ENCODE assay signal across 22 cellular contexts in genomic region chr5:108484035-108484434, GRCh38.
DNase-seq lines count a peak whose midpoint lies in the region; ATAC-seq, FAIRE-seq and TF ChIP-seq lines count a peak whose summit lies in the region.
"Had no signal": no experiment of that assay in that cellular context is flagged by ENCODE, and none has a peak within 500 bp of the region (broad histone marks: within the 10 kb centered on the region; RNA-seq: fewer than 3 reads in every experiment).

No MANE protein-coding gene starts in this region.

- H3K9me1 ChIP-seq in K562 (ENCODE audit: control insufficient read depth, insufficient read depth, low read length) = no peaks in the 10 kb centered on the region

- H2AFZ ChIP-seq in K562 (ENCODE audit: low read depth, low read length) (no peak overlapping the region), trophoblast cell (ENCODE audit: insufficient read depth, low read length, poor library complexity) (no peak overlapping the region)

- H3K4me3 ChIP-seq in BLaER1 = no peak overlapping the region
- no peak overlapping the region for H3K4me3 ChIP-seq in K562
- no peak overlapping the region for H3K4me3 ChIP-seq in trophoblast cell (ENCODE audit: low read depth, low read length)
- H3K4me3 ChIP-seq: BLaER1 treated with 17β-estradiol and CSF1 and Interleukin-3, amounts not matched to agents 10 nM and 100 nM had no signal

- peaks cover 4% of the 10 kb centered on the region for H3K79me1 ChIP-seq in trophoblast cell (ENCODE audit: low read length)

- H4K12ac ChIP-seq in trophoblast cell (ENCODE audit: low read depth, low read length) = no peak overlapping the region

- no peak for FAIRE-seq in K562 (lab: Jason Lieb, UNC)
- FAIRE-seq: A204.1, D721Med, GM12891, GM18507 had no signal

- intact Hi-C loops in K562 (cut with micrococcal nuclease) = no loop called here

- POLR2A ChIA-PET in K562 (lab: Yijun Ruan, JAX) (no interaction called here), T-cell (lab: Charles Lee) (no interaction called here)

- no peak overlapping the region for H2AK5ac ChIP-seq in trophoblast cell (ENCODE audit: low read length)

- no peak overlapping the region for H4K91ac ChIP-seq in trophoblast cell (ENCODE audit: low read depth, low read length)

- H3K9me3 ChIP-seq in BLaER1 = no peaks in the 10 kb centered on the region
- no peaks in the 10 kb centered on the region for H3K9me3 ChIP-seq in K562 (replicated peaks; ENCODE audit: control insufficient read depth, insufficient read depth, low read depth, low read length)
- H3K9me3 ChIP-seq in trophoblast cell (ENCODE audit: insufficient read depth, low read depth, low read length) = peaks cover 2% of the 10 kb centered on the region
- H3K9me3 ChIP-seq: BE2C had no signal

- H3K4me1 Mint-ChIP-seq in T-cell = no peaks in the 10 kb centered on the region

- no peaks in the 10 kb centered on the region for H4K20me1 ChIP-seq in BLaER1
- H4K20me1 ChIP-seq in K562 (replicated peaks; ENCODE audit: control insufficient read depth, insufficient read depth, low read length) = no peaks in the 10 kb centered on the region
- H4K20me1 ChIP-seq: BLaER1 treated with 17β-estradiol and CSF1 and Interleukin-3, amounts not matched to agents 10 nM and 100 nM had no signal

- H2BK12ac ChIP-seq in trophoblast cell (ENCODE audit: low read length) = no peak overlapping the region

- H3K27ac Mint-ChIP-seq in T-cell = no peak overlapping the region
- H3K27ac Mint-ChIP-seq: CD4-positive, alpha-beta T cell; CD8-positive, alpha-beta T cell had no signal

- no peak overlapping the region for H3K27ac ChIP-seq in BLaER1
- H3K27ac ChIP-seq in K562 (ENCODE audit: extremely low read depth, low read depth, low read length) = no peak overlapping the region
- no peak overlapping the region for H3K27ac ChIP-seq in trophoblast cell (ENCODE audit: low read depth, low read length)
- H3K27ac ChIP-seq: BLaER1 treated with 17β-estradiol and CSF1 and Interleukin-3, amounts not matched to agents 10 nM and 100 nM; C4-2B had no signal

- no peaks in the 10 kb centered on the region for H3K36me3 ChIP-seq in BLaER1
- no peaks in the 10 kb centered on the region for H3K36me3 ChIP-seq in K562 (ENCODE audit: control insufficient read depth, insufficient read depth, low read length)
- no peaks in the 10 kb centered on the region for H3K36me3 ChIP-seq in trophoblast cell (ENCODE audit: control insufficient read depth in 1 of 2, insufficient read depth in 2 of 2, low read length in 2 of 2)
- H3K36me3 ChIP-seq: BE2C; BLaER1 treated with 17β-estradiol and CSF1 and Interleukin-3, amounts not matched to agents 10 nM and 100 nM had no signal

- no peak overlapping the region for H3K4ac ChIP-seq in trophoblast cell (ENCODE audit: low read depth, low read length)

- H3K4me3 Mint-ChIP-seq in T-cell = no peak overlapping the region
- H3K4me3 Mint-ChIP-seq: CD4-positive, alpha-beta T cell; CD8-positive, alpha-beta T cell had no signal

- H3K79me2 ChIP-seq in K562 (ENCODE audit: control insufficient read depth, insufficient read depth, low read length) (no peaks in the 10 kb centered on the region), trophoblast cell (ENCODE audit: control insufficient read depth, insufficient read depth, low read length, poor library complexity) (no peaks in the 10 kb centered on the region)

- CTCF ChIA-PET in K562 (lab: Yijun Ruan, JAX; ENCODE audit: low intra/inter-chr PET ratio) (no interaction called here), T-cell (lab: Charles Lee) (no interaction called here)

- TF ChIP-seq EP300 in K562 (IDR thresholded peaks at IDR 0.05; ENCODE audit: low read length) = no peak

- no peak for TF ChIP-seq RAD21 in K562 (CRISPR knock-in tag; conservative IDR thresholded peaks at IDR 0.05 in 1 of 2, IDR thresholded peaks at IDR 0.05 in 1 of 2)

- H3K9ac ChIP-seq in BLaER1 (no peak overlapping the region), K562 (ENCODE audit: insufficient read depth in 1 of 2, low read depth in 2 of 2, low read length in 2 of 2) (no peak overlapping the region), trophoblast cell (ENCODE audit: low read length) (no peak overlapping the region)
- H3K9ac ChIP-seq: BLaER1 treated with 17β-estradiol and CSF1 and Interleukin-3, amounts not matched to agents 10 nM and 100 nM had no signal

- H3K27me3 ChIP-seq in BLaER1 (no peaks in the 10 kb centered on the region), K562 (ENCODE audit: control insufficient read depth in 2 of 2, insufficient read depth in 2 of 2, low read length in 2 of 2) (no peaks in the 10 kb centered on the region; a peak in 1 of 5 replicates), trophoblast cell (ENCODE audit: insufficient read depth, low read length) (no peaks in the 10 kb centered on the region)
- H3K27me3 ChIP-seq: BE2C; BLaER1 treated with 17β-estradiol and CSF1 and Interleukin-3, amounts not matched to agents 10 nM and 100 nM had no signal

- TF ChIP-seq POLR2A in K562 (conservative IDR thresholded peaks at IDR 0.05) = no peak
- no peak for TF ChIP-seq POLR2A in erythroblast (IDR thresholded peaks at IDR 0.05; ENCODE audit: low read length)

- peak in 1 of 4 experiments; percentile 6 for DNase-seq in K562 (ENCODE audit: extremely low read depth in 1 of 4, low spot score in 3 of 4)
- DNase-seq in erythroblast (lab: John Stamatoyannopoulos, UW) = peak; percentile 3 to 29
- peak; percentile 27 to 57 for DNase-seq in trophoblast cell
- no peak for DNase-seq in stimulated activated CD4-positive, alpha-beta T cell treated with anti-CD3 and anti-CD28 coated beads, Interleukin-2, amount 100 ng/mL, for 24 hours
- DNase-seq in Kasumi-1 (lab: John Stamatoyannopoulos, UW) = no peak
- no peak for DNase-seq in activated CD4-positive, alpha-beta T cell treated with anti-CD3 and anti-CD28 coated beads for 48 hours
- DNase-seq in T-cell = no peak
- DNase-seq: 8988T; BE2C; Caco-2; Calu3; CD4-positive, alpha-beta T cell; CD8-positive, alpha-beta T cell; DMS79 treated with DMSO at 0.1 percent for 48 hours; GF-D8 had no signal

- no peak overlapping the region for H2BK5ac ChIP-seq in trophoblast cell (ENCODE audit: low read depth, low read length, poor library complexity)

- H3K18ac ChIP-seq in trophoblast cell (ENCODE audit: low read length) = no peak overlapping the region

- H3K4me1 ChIP-seq in BLaER1 (peaks cover 19% of the 10 kb centered on the region), K562 (replicated peaks in 1 of 2; ENCODE audit: control insufficient read depth in 2 of 2, insufficient read depth in 2 of 2, low read length in 2 of 2) (no peaks in the 10 kb centered on the region), trophoblast cell (ENCODE audit: control insufficient read depth in 1 of 2, insufficient read depth in 2 of 2, low read length in 2 of 2) (peaks cover 0 to 2% of the 10 kb centered on the region in 2 experiments)
- H3K4me1 ChIP-seq: BE2C, Caco-2 had no signal

- ATAC-seq in K562 = no peak
- no peak for ATAC-seq in T-cell (replicated peaks in 1 of 4)
- ATAC-seq: CD8-positive, alpha-beta T cell had no signal

- H3K36me3 Mint-ChIP-seq in T-cell = no peaks in the 10 kb centered on the region
- H3K36me3 Mint-ChIP-seq: CD8-positive, alpha-beta T cell had no signal

- H3K14ac ChIP-seq in trophoblast cell (ENCODE audit: low read length) = no peak overlapping the region

- no TSS peak for BruUV-seq in K562 (replicated peaks; lab: Mats Ljungman, UMichigan)

- peaks cover 17 to 19% of the 10 kb centered on the region in 2 donors for H3K27me3 Mint-ChIP-seq in T-cell

- WGBS in K562 (ENCODE audit: insufficient coverage, low coverage, missing lambda C conversion rate) = 0% methylated on average over 3 of the region's 3 CpGs
- no CpG with 5 or more reads among the region's 3 CpGs for WGBS in trophoblast cell (ENCODE audit: extremely low coverage, insufficient coverage, insufficient read length)

- H3K23ac ChIP-seq in trophoblast cell (ENCODE audit: low read length) = no peak overlapping the region

- no peak for TF ChIP-seq CTCF in K562 (IDR thresholded peaks at IDR 0.05 in 2 of 3, conservative IDR thresholded peaks at IDR 0.05 in 1 of 3; ENCODE audit: insufficient read depth in 2 of 3, low read depth in 1 of 3, low read length in 3 of 3)

- H2BK120ac ChIP-seq in trophoblast cell (ENCODE audit: insufficient read depth, low read length, poor library complexity) = no peak overlapping the region

- H3K4me2 ChIP-seq in BLaER1 (0 out of 2 replicates have a peak overlapping the region, but pooled peaks have one; percentile 11), K562 (ENCODE audit: insufficient read depth, low read length) (peak overlapping the region; percentile 20), trophoblast cell (ENCODE audit: low read length) (no peak overlapping the region)

- in situ Hi-C loops in K562 (cut with MboI) = no loop called here

- no peaks in the 10 kb centered on the region for H3K9me3 Mint-ChIP-seq in T-cell
- H3K9me3 Mint-ChIP-seq: CD4-positive, alpha-beta T cell; CD8-positive, alpha-beta T cell had no signal

- no peak overlapping the region for H4K8ac ChIP-seq in trophoblast cell (ENCODE audit: low read depth, low read length)

TF ChIP-seq in K562, 482 proteins besides CTCF, POLR2A, EP300 and RAD21 (continues in another document):
- TF ChIP-seq GTF3C2 (IDR thresholded peaks at IDR 0.05; ENCODE audit: borderline replicate concordance, extremely low read depth, insufficient read length) (no peak), ZNF316 (IDR thresholded peaks at IDR 0.05) (peak; percentile 31; the same call in 1 of the 2 replicates), MECOM (CRISPR knock-in tag; IDR thresholded peaks at IDR 0.05) (no peak), FOXM1 (IDR thresholded peaks at IDR 0.05; ENCODE audit: low read depth) (no peak), FOXM1 (CRISPR knock-in tag; IDR thresholded peaks at IDR 0.05; ENCODE audit: low read depth) (no peak)

Comparison
In these comparisons a context has a peak if more than half of its experiments do, and no peak if none do; other contexts are left out.
1. DNase-seq: peak in erythroblast (2 of 2) and trophoblast cell (2 of 2); none in stimulated activated CD4-positive, alpha-beta T cell treated with anti-CD3 and anti-CD28 coated beads, Interleukin-2, amount 100 ng/mL, for 24 hours (0 of 2), Kasumi-1 (0 of 2), activated CD4-positive, alpha-beta T cell treated with anti-CD3 and anti-CD28 coated beads for 48 hours (single experiment) and T-cell (0 of 34).